Comparison of ENCODE assay signal across 14 cellular contexts in genomic region chr6:42440027-42440426, GRCh38. TPM values are rescaled to one million over a fixed set of nuclear protein-coding genes. Genes with fewer than 3 reads are reported as not detected.
DNase-seq lines count a peak whose midpoint lies in the region; ATAC-seq and TF ChIP-seq lines count a peak whose summit lies in the region.
"Had no signal": no experiment of that assay in that cellular context is flagged by ENCODE, and none has a peak within 500 bp of the region (broad histone marks: within the 10 kb centered on the region; RNA-seq: fewer than 3 reads in every experiment).

No MANE protein-coding gene starts in this region.

- H3K27ac Mint-ChIP-seq in CD4-positive, alpha-beta T cell: peak overlapping the region; percentile 84
- peak overlapping the region; percentile 86 to 96 for H3K27ac Mint-ChIP-seq in T-cell
- H3K27ac Mint-ChIP-seq: activated naive CD8-positive, alpha-beta T cell treated with anti-CD3 and anti-CD28 coated beads, Interleukin-2, amount 50 U/mL, for 24 hours had no signal

- no peak overlapping the region for H2AFZ ChIP-seq in hepatocyte

- H3K4me3 Mint-ChIP-seq in CD4-positive, alpha-beta T cell: peak overlapping the region; percentile 20
- no peak overlapping the region for H3K4me3 Mint-ChIP-seq in T-cell
- H3K4me3 Mint-ChIP-seq: activated naive CD8-positive, alpha-beta T cell treated with anti-CD3 and anti-CD28 coated beads, Interleukin-2, amount 50 U/mL, for 24 hours had no signal

- CTCF ChIA-PET in CD4-positive, alpha-beta T cell (lab: Charles Lee): interaction anchor here (1.5 kb wide), 1 partner anchor 11 kb away, joined by 3 read pairs; no protein-coding TSS in a partner anchor
- CTCF ChIA-PET in T-cell (lab: Charles Lee): no interaction called here

- TF ChIP-seq POLR2A in prostate gland (IDR thresholded peaks at IDR 0.05) (no peak), erythroblast (IDR thresholded peaks at IDR 0.05; ENCODE audit: low read length) (no peak)

- H3K4me2 ChIP-seq in hepatocyte: peak overlapping the region; percentile 74

- DNase-seq in CD4-positive, alpha-beta T cell: no peak
- no peak for DNase-seq in T-cell
- DNase-seq in hepatocyte (ENCODE audit: low spot score): no peak
- no peak for DNase-seq in prostate gland (ENCODE audit: low spot score)
- no peak for DNase-seq in NOMO-1 treated with DMSO at 0.1 percent for 48 hours (lab: John Stamatoyannopoulos, UW; ENCODE audit: unreplicated experiment)
- no peak for DNase-seq in stimulated activated naive CD4-positive, alpha-beta T cell (lab: John Stamatoyannopoulos, UW)
- no peak for DNase-seq in erythroblast (lab: John Stamatoyannopoulos, UW)
- no peak for DNase-seq in H4 (ENCODE audit: low spot score)
- DNase-seq: activated CD4-positive, alpha-beta T cell treated with anti-CD3 and anti-CD28 coated beads for 48 hours; activated naive CD8-positive, alpha-beta T cell treated with anti-CD3 and anti-CD28 coated beads, Interleukin-2, amount 50 U/mL, for 24 hours; activated T-cell treated with anti-CD3 and anti-CD28 coated beads, Interleukin-2, amount 50 U/mL, for 24 hours; retina; SIG-M5; T-helper 9 cell had no signal

- WGBS in hepatocyte (ENCODE audit: low lambda C conversion rate, missing lambda C conversion rate): 74% methylated on average over 6 of the region's 6 CpGs
- 77% methylated on average over 6 of the region's 6 CpGs for WGBS in prostate gland

- no peak overlapping the region for H3K27ac ChIP-seq in CD4-positive, alpha-beta T cell (ENCODE audit: low read depth, low read length)
- H3K27ac ChIP-seq in hepatocyte: peak overlapping the region; percentile 91
- H3K27ac ChIP-seq in prostate gland: peak overlapping the region; percentile 38 to 67

- no peak for TF ChIP-seq CTCF in CD4-positive, alpha-beta T cell (IDR thresholded peaks at IDR 0.05)
- TF ChIP-seq CTCF in hepatocyte (IDR thresholded peaks at IDR 0.05; ENCODE audit: poor library complexity): no peak
- TF ChIP-seq CTCF in prostate gland (IDR thresholded peaks at IDR 0.05): no peak

- peaks cover 85% of the 10 kb centered on the region for H3K79me2 ChIP-seq in hepatocyte

- ATAC-seq in CD4-positive, alpha-beta T cell (ENCODE audit: poor library complexity): no peak
- ATAC-seq in T-cell (replicated peaks in 1 of 4): no peak
- ATAC-seq: activated naive CD8-positive, alpha-beta T cell treated with anti-CD3 and anti-CD28 coated beads, Interleukin-2, amount 50 U/mL, for 24 hours had no signal

- H3K4me1 Mint-ChIP-seq in CD4-positive, alpha-beta T cell (ENCODE audit: low read depth): peaks cover 74% of the 10 kb centered on the region
- peaks cover 59 to 70% (median 69%) of the 10 kb centered on the region in 3 donors for H3K4me1 Mint-ChIP-seq in T-cell

- POLR2A ChIA-PET in CD4-positive, alpha-beta T cell (lab: Charles Lee): interaction anchor here (1.3 to 6.0 kb wide), 3 partner anchors 11 to 66 kb away, joined by 3 to 63 read pairs (median 11); partner anchors contain the start of gene TRERF1
- POLR2A ChIA-PET in T-cell (lab: Charles Lee): no interaction called here

- H3K36me3 ChIP-seq in hepatocyte (replicated peaks; ENCODE audit: insufficient read depth, low read depth) (no peaks in the 10 kb centered on the region), prostate gland (no peaks in the 10 kb centered on the region)

- H3K9me3 ChIP-seq in CD4-positive, alpha-beta T cell (ENCODE audit: control insufficient read depth, low read length): peaks cover 1% of the 10 kb centered on the region
- H3K9me3 ChIP-seq in hepatocyte (ENCODE audit: low read depth) (no peaks in the 10 kb centered on the region), prostate gland (no peaks in the 10 kb centered on the region)

- intact Hi-C loops in CD4-positive, alpha-beta T cell (cut with DNase I, micrococcal nuclease): no loop called here
- intact Hi-C loops in prostate gland (cut with DNase I): no loop called here

- H4K20me1 ChIP-seq in hepatocyte (ENCODE audit: insufficient read depth, poor library complexity, severe bottlenecking): no peaks in the 10 kb centered on the region

- H3K27me3 Mint-ChIP-seq in CD4-positive, alpha-beta T cell: no peaks in the 10 kb centered on the region
- no peaks in the 10 kb centered on the region for H3K27me3 Mint-ChIP-seq in T-cell
- H3K27me3 Mint-ChIP-seq: activated naive CD8-positive, alpha-beta T cell treated with anti-CD3 and anti-CD28 coated beads, Interleukin-2, amount 50 U/mL, for 24 hours; activated T-cell treated with anti-CD3 and anti-CD28 coated beads, Interleukin-2, amount 50 U/mL, for 24 hours had no signal

- H3K9me2 ChIP-seq in hepatocyte (replicated peaks; ENCODE audit: insufficient read depth): no peaks in the 10 kb centered on the region

- no peak overlapping the region for H3K4me3 ChIP-seq in hepatocyte
- H3K4me3 ChIP-seq in prostate gland: no peak overlapping the region

- peaks cover 23% of the 10 kb centered on the region for H3K36me3 Mint-ChIP-seq in CD4-positive, alpha-beta T cell (ENCODE audit: low read depth)
- H3K36me3 Mint-ChIP-seq in T-cell: peaks cover 10% of the 10 kb centered on the region

- peaks cover 38% of the 10 kb centered on the region for H3K4me1 ChIP-seq in hepatocyte (ENCODE audit: insufficient read depth)
- peaks cover 2% of the 10 kb centered on the region for H3K4me1 ChIP-seq in prostate gland (replicated peaks)

- no peaks in the 10 kb centered on the region for H3K27me3 ChIP-seq in CD4-positive, alpha-beta T cell (ENCODE audit: control insufficient read depth, insufficient read depth, low read length)
- no peaks in the 10 kb centered on the region for H3K27me3 ChIP-seq in hepatocyte
- H3K27me3 ChIP-seq in prostate gland (replicated peaks; ENCODE audit: insufficient read depth): no peaks in the 10 kb centered on the region

- no peaks in the 10 kb centered on the region for H3K9me3 Mint-ChIP-seq in CD4-positive, alpha-beta T cell
- peaks cover 0 to 2% (median 1%) of the 10 kb centered on the region in 3 donors for H3K9me3 Mint-ChIP-seq in T-cell

RNA-seq across cellular contexts. Expression of gene TRERF1, which starts 11.7 kb away (rescaled TPM):
- total RNA-seq in CD4-positive, alpha-beta T cell: 10 to 100 TPM; 31.0 to 31.7 TPM
- 10 to 100 TPM; 20.5 to 52.2 (median 25.6) TPM for total RNA-seq in T-cell
- 3.1 and 5.1 TPM in 2 replicates for total RNA-seq in hepatocyte
- polyA plus RNA-seq in hepatocyte: 3.2 and 5.2 TPM in 2 replicates
- total RNA-seq in prostate gland: 10 to 100 TPM in 1 of 2 donors, 1 to 10 TPM in 1; 9.5 to 34.8 TPM
- 4.3 and 5.2 TPM in 2 replicates for total RNA-seq in H4 (2014; rRNA removed; shearing (Covaris generic))
